Comparison of ENCODE assay signal across 28 cellular contexts in the genomic region with DNA sequence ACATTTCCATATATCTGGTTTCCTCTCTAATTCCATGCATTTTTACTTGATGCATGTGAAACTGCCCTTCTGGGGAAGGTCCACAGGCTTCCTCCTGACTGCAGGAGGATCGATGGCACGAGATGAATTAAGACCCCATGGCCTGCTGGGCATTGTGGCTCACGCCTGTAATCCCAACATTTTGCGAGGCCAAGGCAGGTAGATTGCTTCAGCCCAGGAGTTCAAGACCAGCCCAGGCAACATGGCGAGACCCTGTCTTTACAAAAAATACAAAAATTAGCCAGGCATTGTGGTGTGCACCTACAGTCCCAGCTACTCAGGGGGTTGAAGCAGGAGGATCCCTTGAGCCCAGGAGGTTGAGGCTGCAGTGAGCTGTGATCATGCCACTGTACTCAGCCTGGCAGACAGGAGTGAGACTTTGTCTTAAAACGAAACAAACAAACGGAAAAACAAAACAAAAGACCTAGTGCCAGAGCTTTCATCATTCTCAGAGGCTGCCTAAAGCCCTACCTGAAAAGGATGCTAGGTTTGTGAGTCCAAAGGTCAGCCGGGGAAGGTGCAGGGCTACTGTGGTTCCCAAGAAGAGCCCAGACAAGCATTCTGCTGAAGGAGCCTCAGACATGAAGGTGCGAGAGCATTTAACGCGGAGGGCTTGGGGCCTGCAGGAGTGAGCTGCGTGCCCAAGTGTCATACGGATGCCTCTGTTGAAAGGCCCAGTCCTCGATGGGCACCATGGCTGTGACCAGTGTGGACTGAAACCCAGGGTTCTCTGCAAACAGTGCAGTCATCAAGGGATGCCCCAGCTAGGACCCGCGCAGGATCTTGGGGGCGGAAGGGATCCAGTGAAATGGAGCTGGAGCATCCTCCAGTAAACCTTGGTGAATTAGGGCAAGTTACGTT. TPM values are rescaled to one million over a fixed set of nuclear protein-coding genes. Genes with fewer than 3 reads are reported as not detected.
DNase-seq lines count a peak whose midpoint lies in the region; ATAC-seq and TF ChIP-seq lines count a peak whose summit lies in the region.
"Had no signal": no experiment of that assay in that cellular context is flagged by ENCODE, and none has a peak within 500 bp of the region (broad histone marks: within the 10 kb centered on the region; RNA-seq: fewer than 3 reads in every experiment).

No MANE protein-coding gene starts in this region.

- H3K4me1 Mint-ChIP-seq in activated naive CD8-positive, alpha-beta T cell (ENCODE audit: low read depth), result peaks cover 68% of the 10 kb centered on the region
- peaks cover 73% of the 10 kb centered on the region for H3K4me1 Mint-ChIP-seq in activated naive CD8-positive, alpha-beta T cell treated with anti-CD3 and anti-CD28 coated beads for 36 hours
- peaks cover 2% of the 10 kb centered on the region for H3K4me1 Mint-ChIP-seq in glutamatergic neuron (ENCODE audit: low read depth, unreplicated experiment)

- no peaks in the 10 kb centered on the region for H3K36me3 ChIP-seq in upper lobe of right lung
- H3K36me3 ChIP-seq: gastrocnemius medialis had no signal

- peaks cover 7% of the 10 kb centered on the region for H3K36me3 Mint-ChIP-seq in activated naive CD8-positive, alpha-beta T cell
- peaks cover 18% of the 10 kb centered on the region for H3K36me3 Mint-ChIP-seq in activated naive CD8-positive, alpha-beta T cell treated with anti-CD3 and anti-CD28 coated beads for 36 hours
- H3K36me3 Mint-ChIP-seq in glutamatergic neuron (ENCODE audit: unreplicated experiment), result no peaks in the 10 kb centered on the region
- H3K36me3 Mint-ChIP-seq: brain; CD4-positive, CD25-positive, alpha-beta regulatory T cell had no signal

- no peaks in the 10 kb centered on the region for H3K9me3 Mint-ChIP-seq in activated naive CD8-positive, alpha-beta T cell (ENCODE audit: low read depth)
- no peaks in the 10 kb centered on the region for H3K9me3 Mint-ChIP-seq in activated naive CD8-positive, alpha-beta T cell treated with anti-CD3 and anti-CD28 coated beads for 36 hours
- H3K9me3 Mint-ChIP-seq in glutamatergic neuron (ENCODE audit: unreplicated experiment), result peaks cover 2% of the 10 kb centered on the region
- H3K9me3 Mint-ChIP-seq: brain; CD4-positive, CD25-positive, alpha-beta regulatory T cell; nephron; T-helper 1 cell treated with Interleukin-12 subunit alpha and Interleukin-12 subunit beta and Interleukin-4 antibody, amounts not matched to agents 30 μg/mL and 1 μg/mL, for 36 hours had no signal

- H3K9me3 ChIP-seq in upper lobe of right lung, result no peaks in the 10 kb centered on the region
- H3K9me3 ChIP-seq: gastrocnemius medialis had no signal

- DNase-seq in activated naive CD8-positive, alpha-beta T cell treated with anti-CD3 and anti-CD28 coated beads for 36 hours, result no peak
- DNase-seq in activated CD8-positive, alpha-beta memory T cell treated with anti-CD3 and anti-CD28 coated beads, Interleukin-2, amount 50 U/mL, for 48 hours, result peak; percentile 50
- DNase-seq in islet precursor cell (peak; percentile 33), upper lobe of right lung (peak; percentile 29), AML-193 (lab: John Stamatoyannopoulos, UW) (no peak), glutamatergic neuron (no peak)
- DNase-seq: ACHN; activated naive CD4-positive, alpha-beta T cell treated with anti-CD3 and anti-CD28 coated beads, Interleukin-2, amount 50 U/mL, for 16 hours; CD4-positive, CD25-positive, alpha-beta regulatory T cell; dermis blood vessel endothelial cell; gastrocnemius medialis; GDM1; mesendoderm; NCI-H1436; NCI-H2171; NCI-H748 treated with DMSO at 0.1 percent for 48 hours; stimulated activated CD4-positive, alpha-beta T cell treated with anti-CD3 and anti-CD28 coated beads, Interleukin-4, amount 100 ng/mL, for 1 hour; substantia nigra had no signal

- H3K4me3 ChIP-seq in upper lobe of right lung, result no peak overlapping the region
- H3K4me3 ChIP-seq: gastrocnemius medialis, skin epidermis had no signal

- intact Hi-C loops in upper lobe of right lung (cut with DNase I), result loop anchor here (10.0 kb wide), 1 partner anchor 81 kb away; no protein-coding TSS in a partner anchor

- H3K4me3 Mint-ChIP-seq in activated naive CD8-positive, alpha-beta T cell, result no peak overlapping the region
- H3K4me3 Mint-ChIP-seq in activated naive CD8-positive, alpha-beta T cell treated with anti-CD3 and anti-CD28 coated beads for 36 hours, result no peak overlapping the region
- H3K4me3 Mint-ChIP-seq in glutamatergic neuron (ENCODE audit: unreplicated experiment), result no peak overlapping the region
- H3K4me3 Mint-ChIP-seq: brain; CD4-positive, CD25-positive, alpha-beta regulatory T cell; nephron; T-helper 1 cell treated with Interleukin-12 subunit alpha and Interleukin-12 subunit beta and Interleukin-4 antibody, amounts not matched to agents 30 μg/mL and 1 μg/mL, for 36 hours had no signal

- ATAC-seq in upper lobe of right lung (no peak), GM21515 (IDR thresholded peaks at IDR 0.05; ENCODE audit: unreplicated experiment) (no peak)
- ATAC-seq: gastrocnemius medialis had no signal

- peak overlapping the region; percentile 70 for H3K27ac Mint-ChIP-seq in activated naive CD8-positive, alpha-beta T cell
- H3K27ac Mint-ChIP-seq in activated naive CD8-positive, alpha-beta T cell treated with anti-CD3 and anti-CD28 coated beads for 36 hours, result no peak overlapping the region
- H3K27ac Mint-ChIP-seq in glutamatergic neuron (ENCODE audit: unreplicated experiment), result no peak overlapping the region
- H3K27ac Mint-ChIP-seq: nephron; T-helper 1 cell treated with Interleukin-12 subunit alpha and Interleukin-12 subunit beta and Interleukin-4 antibody, amounts not matched to agents 30 μg/mL and 1 μg/mL, for 36 hours had no signal

- H3K27ac ChIP-seq in upper lobe of right lung, result no peak overlapping the region
- H3K27ac ChIP-seq: gastrocnemius medialis, skin epidermis, VCaP had no signal

- no peaks in the 10 kb centered on the region for H3K4me1 ChIP-seq in upper lobe of right lung
- H3K4me1 ChIP-seq: gastrocnemius medialis had no signal

- no peaks in the 10 kb centered on the region for H3K27me3 Mint-ChIP-seq in activated naive CD8-positive, alpha-beta T cell
- H3K27me3 Mint-ChIP-seq in activated naive CD8-positive, alpha-beta T cell treated with anti-CD3 and anti-CD28 coated beads for 36 hours, result no peaks in the 10 kb centered on the region
- H3K27me3 Mint-ChIP-seq in glutamatergic neuron (ENCODE audit: unreplicated experiment), result peaks cover 2% of the 10 kb centered on the region
- H3K27me3 Mint-ChIP-seq: CD4-positive, CD25-positive, alpha-beta regulatory T cell had no signal

- no peak for TF ChIP-seq CTCF in upper lobe of right lung (IDR thresholded peaks at IDR 0.05)
- no peak for TF ChIP-seq CTCF in glutamatergic neuron (IDR thresholded peaks at IDR 0.05; ENCODE audit: partially characterized antibody, unreplicated experiment)

- H3K27me3 ChIP-seq in upper lobe of right lung, result no peaks in the 10 kb centered on the region

RNA-seq across cellular contexts. Expression of a gene that starts 21.5 kb away (rescaled TPM):
- total RNA-seq in activated naive CD8-positive, alpha-beta T cell treated with anti-CD3 and anti-CD28 coated beads for 36 hours, result 10 to 100 TPM; 18.8 to 20.4 TPM
- 1.2 TPM for total RNA-seq in upper lobe of right lung
- total RNA-seq in glutamatergic neuron (ENCODE audit: unreplicated experiment), result not detected
- total RNA-seq: dermis blood vessel endothelial cell, gastrocnemius medialis, H7, MCF 10A had no signal

RNA-seq across cellular contexts. Expression of a gene that starts 38.8 kb away (rescaled TPM):
- 10 to 100 TPM; 69.9 to 73.6 TPM for total RNA-seq in activated naive CD8-positive, alpha-beta T cell treated with anti-CD3 and anti-CD28 coated beads for 36 hours
- total RNA-seq in upper lobe of right lung (25.0 TPM), glutamatergic neuron (ENCODE audit: unreplicated experiment) (72.0 TPM)
- total RNA-seq: OCI-LY7 had no signal

Comparison
In these comparisons a context has a peak if more than half of its experiments do, and no peak if none do; other contexts are left out.
1. DNase-seq: peak in activated CD8-positive, alpha-beta memory T cell treated with anti-CD3 and anti-CD28 coated beads, Interleukin-2, amount 50 U/mL, for 48 hours (single experiment), islet precursor cell (single experiment) and upper lobe of right lung (single experiment); none in activated naive CD8-positive, alpha-beta T cell treated with anti-CD3 and anti-CD28 coated beads for 36 hours (single experiment), AML-193 (0 of 2) and glutamatergic neuron (single experiment).